In the genomic region with DNA sequence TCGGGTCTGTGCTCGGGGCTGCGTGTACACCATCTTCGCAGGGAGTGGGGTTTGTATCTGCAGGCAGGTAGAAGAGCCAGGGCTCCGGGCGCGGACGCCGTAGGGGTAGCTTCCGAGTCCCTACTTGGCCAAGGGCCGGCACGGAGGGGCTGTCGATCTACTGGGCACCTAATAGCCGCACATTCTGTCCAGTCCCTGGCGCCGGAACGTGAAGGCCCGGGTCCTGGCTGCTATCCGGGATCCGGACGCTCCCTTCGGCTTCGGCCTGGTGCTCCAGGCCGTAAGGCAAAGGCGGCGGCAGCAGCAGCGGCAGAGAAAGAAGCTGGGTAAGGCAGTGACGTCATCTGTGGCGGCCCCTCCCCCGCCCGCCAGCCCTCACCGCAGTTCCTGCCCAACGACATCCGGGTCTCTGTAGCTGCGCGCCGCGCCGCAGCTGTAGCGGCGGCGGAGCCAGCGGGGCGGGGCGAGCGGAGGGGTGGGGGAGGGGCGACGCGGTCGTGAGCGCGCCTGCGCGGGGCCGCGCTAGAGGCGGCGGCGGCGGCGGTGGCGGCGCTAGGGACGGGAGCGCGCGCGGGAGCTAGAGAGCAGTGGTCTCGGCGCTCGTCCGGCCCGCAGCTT, we compare ENCODE assay signal across 8 cellular contexts. TPM values are rescaled to one million over a fixed set of nuclear protein-coding genes. Genes with fewer than 3 reads are reported as not detected.
DNase-seq lines count a peak whose midpoint lies in the region; ATAC-seq, FAIRE-seq and TF ChIP-seq lines count a peak whose summit lies in the region.

A gene (plus strand): TSS at position 525 of the 618 bp plus-strand sequence. CDS start 33,483 bp downstream, outside the sequence.

- TF ChIP-seq CTCF in GM12865 (IDR thresholded peaks at IDR 0.05; ENCODE audit: insufficient read depth, low read depth, low read length, missing control alignments) (no peak), pancreas (IDR thresholded peaks at IDR 0.05) (no peak), thyroid gland (IDR thresholded peaks at IDR 0.05) (peak in 1 of 6 experiments; percentile 18)

- DNase-seq in GM12865 (ENCODE audit: low read depth) (peak; percentile 99), NCI-H128 (lab: John Stamatoyannopoulos, UW; ENCODE audit: unreplicated experiment) (peak; percentile 79), SW 1271 (lab: John Stamatoyannopoulos, UW) (peak; percentile 70 to 91), Right ventricle myocardium superior (peak; percentile 98), pancreas (peak; percentile 96 to 99 (median 97)), thyroid gland (peak; percentile 93 to 96)
- peak; percentile 84 for DNase-seq in activated naive CD8-positive, alpha-beta T cell treated with anti-CD3 and anti-CD28 coated beads, Interleukin-2, amount 50 U/mL, for 16 hours (ENCODE audit: low read depth, low spot score)

- no peaks in the 10 kb centered on the region for H3K9me3 ChIP-seq in pancreas
- no peaks in the 10 kb centered on the region for H3K9me3 ChIP-seq in thyroid gland

- peak within 1 kb of the TSS; percentile 98 to 100 (median 100) for H3K27ac ChIP-seq in pancreas
- peak within 1 kb of the TSS; percentile 99 to 100 (median 100) for H3K27ac ChIP-seq in thyroid gland

- H3K27me3 ChIP-seq in pancreas = no peaks in the 10 kb centered on the region
- no peaks in the 10 kb centered on the region for H3K27me3 ChIP-seq in thyroid gland

- intact Hi-C loops in Right ventricle myocardium superior (cut with DNase I) = loop anchor here (5.0 kb wide), 2 partner anchors 157 to 247 kb away; a partner anchor contains a TSS
- intact Hi-C loops in pancreas (cut with DNase I) = no loop called here
- intact Hi-C loops in thyroid gland (cut with DNase I) = loop anchor here (10.0 kb wide), 1 partner anchor 154 kb away; a partner anchor contains a TSS

- no peaks in the 10 kb centered on the region for H3K36me3 ChIP-seq in pancreas
- no peaks in the 10 kb centered on the region for H3K36me3 ChIP-seq in thyroid gland

- FAIRE-seq in pancreas (lab: Jason Lieb, UNC) = no peak

- peak; percentile 78 for ATAC-seq in HG02759 (IDR thresholded peaks at IDR 0.05; ENCODE audit: unreplicated experiment)
- ATAC-seq in Right ventricle myocardium superior (ENCODE audit: poor library complexity) = peak; percentile 93
- ATAC-seq in pancreas = peak; percentile 84 to 92 (median 88)

- H3K4me1 ChIP-seq in pancreas (peaks cover 8 to 32% (median 23%) of the 10 kb centered on the region in 3 donors), thyroid gland (peaks cover 33 to 34% of the 10 kb centered on the region in 2 donors)

- WGBS in pancreas, 2 donors = 0% methylated on average over 54 to 73 of the region's 73 CpGs
- 0% methylated on average over 9 of the region's 73 CpGs for WGBS in thyroid gland, 2 donors

- H3K4me3 ChIP-seq in GM12865 (ENCODE audit: low read depth, low read length) = peak within 1 kb of the TSS; percentile 94
- H3K4me3 ChIP-seq in pancreas = peak within 1 kb of the TSS; percentile 49 to 90 (median 78)
- peak within 1 kb of the TSS; percentile 62 to 86 (median 63) for H3K4me3 ChIP-seq in thyroid gland (replicated peaks in 1 of 3)

- TF ChIP-seq POLR2A in thyroid gland (IDR thresholded peaks at IDR 0.05) = peak; percentile 82 to 96

RNA-seq across cellular contexts. Expression of the gene that starts here (rescaled TPM):
- 116 TPM for total RNA-seq in Right ventricle myocardium superior
- 10 to 100 TPM; 20.9 to 32.3 (median 23.9) TPM for total RNA-seq in pancreas
- 10 to 100 TPM in 1 of 2 donors, 1 to 10 TPM in 1; 10.0 to 24.3 TPM for polyA plus RNA-seq in pancreas
- total RNA-seq in thyroid gland = 10 to 100 TPM; 41.9 to 65.8 (median 44.5) TPM

Comparison
In these comparisons a context has a peak if more than half of its experiments do, and no peak if none do; other contexts are left out.
1. Peak in every context shown above with its lines: DNase-seq, ATAC-seq, H3K4me3 ChIP-seq and H3K27ac ChIP-seq.
2. intact Hi-C loops: an anchor here in Right ventricle myocardium superior (5.0 kb wide) and thyroid gland (10.0 kb wide); none called in pancreas.